ENCODE assay signal across 25 cellular contexts in genomic region chr2:16257725-16258028, GRCh38.
"Had no signal": no experiment of that assay in that cellular context is flagged by ENCODE, and none has a peak within 500 bp of the region (broad histone marks: within the 10 kb centered on the region; RNA-seq: fewer than 3 reads in every experiment).

No MANE protein-coding gene starts in this region.

- H3K4me1 ChIP-seq: adrenal gland had no signal

- H3K27ac ChIP-seq: adrenal gland had no signal

- H3K4me3 ChIP-seq: adrenal gland had no signal

- H3K27ac Mint-ChIP-seq: activated CD8-positive, alpha-beta T cell treated with anti-CD3 and anti-CD28 coated beads, Interleukin-2, amount 10 ng/mL, durations not matched to agents 7 days and 5 days; activated naive CD8-positive, alpha-beta T cell treated with anti-CD3 and anti-CD28 coated beads, Interleukin-2, amount 10 ng/mL, durations not matched to agents 7 days and 5 days; T-helper 1 cell treated with Interleukin-12 subunit alpha and Interleukin-12 subunit beta and Interleukin-4 antibody, amounts not matched to agents 30 μg/mL and 1 μg/mL, for 36 hours had no signal

- H3K36me3 ChIP-seq: adrenal gland had no signal

- H3K4me3 Mint-ChIP-seq: activated CD8-positive, alpha-beta T cell treated with anti-CD3 and anti-CD28 coated beads, Interleukin-2, amount 10 ng/mL, durations not matched to agents 7 days and 5 days; activated naive CD8-positive, alpha-beta T cell treated with anti-CD3 and anti-CD28 coated beads, Interleukin-2, amount 10 ng/mL, durations not matched to agents 7 days and 5 days; T-helper 1 cell treated with Interleukin-12 subunit alpha and Interleukin-12 subunit beta and Interleukin-4 antibody, amounts not matched to agents 30 μg/mL and 1 μg/mL, for 36 hours had no signal

- H3K9me3 Mint-ChIP-seq: activated naive CD8-positive, alpha-beta T cell treated with anti-CD3 and anti-CD28 coated beads, Interleukin-2, amount 10 ng/mL, durations not matched to agents 7 days and 5 days; T-helper 1 cell treated with Interleukin-12 subunit alpha and Interleukin-12 subunit beta and Interleukin-4 antibody, amounts not matched to agents 30 μg/mL and 1 μg/mL, for 36 hours had no signal

- H3K4me2 ChIP-seq: SK-N-SH had no signal

- H3K36me3 Mint-ChIP-seq: activated naive CD8-positive, alpha-beta T cell treated with anti-CD3 and anti-CD28 coated beads, Interleukin-2, amount 10 ng/mL, durations not matched to agents 7 days and 5 days had no signal

- H3K9me3 ChIP-seq: adrenal gland had no signal

- ATAC-seq: activated CD4-positive, CD25-positive, alpha-beta regulatory T cell treated with anti-CD3 and anti-CD28 coated beads, Interleukin-2, amount 50 U/mL, for 24 hours; activated CD8-positive, alpha-beta T cell treated with anti-CD3 and anti-CD28 coated beads, Interleukin-2, amount 10 ng/mL, durations not matched to agents 7 days and 5 days; Panc1; Right ventricle myocardium inferior had no signal

- H3K9ac ChIP-seq: SK-N-SH had no signal

- DNase-seq: activated CD4-positive, alpha-beta T cell treated with anti-CD3 and anti-CD28 coated beads for 4 hours; activated CD8-positive, alpha-beta memory T cell treated with anti-CD3 and anti-CD28 coated beads, Interleukin-2, amount 50 U/mL, for 48 hours; activated CD8-positive, alpha-beta T cell treated with anti-CD3 and anti-CD28 coated beads, Interleukin-2, amount 10 ng/mL, durations not matched to agents 7 days and 5 days; activated naive CD4-positive, alpha-beta T cell treated with anti-CD3 and anti-CD28 coated beads, Interleukin-2, amount 50 U/mL, for 16 hours; activated naive CD8-positive, alpha-beta T cell treated with anti-CD3 and anti-CD28 coated beads, Interleukin-2, amount 10 ng/mL, durations not matched to agents 7 days and 5 days; activated T-cell treated with anti-CD3 and anti-CD28 coated beads, Interleukin-2, amount 50 U/mL, for 1 hour; adrenal gland; anterior cingulate cortex; Kasumi-1; NCI-H1105 treated with DMSO at 0.1 percent for 48 hours; NCI-H1436 treated with DMSO at 0.1 percent for 48 hours; NCI-H187 treated with DMSO at 0.1 percent for 48 hours; NCI-H2081 treated with DMSO at 0.1 percent for 48 hours; NCI-H2171; NCI-H2227 treated with DMSO at 0.1 percent for 48 hours; NCI-H446 treated with DMSO at 0.1 percent for 48 hours; NCI-H526; NCI-H774; NK-92 treated with Interleukin-12 subunit alpha and Interleukin-12 subunit beta, amount 100 ng/mL, for 24 hours; SK-N-SH; SW 1271 had no signal

- H3K27me3 ChIP-seq: adrenal gland had no signal
